1 cellular context compared by ENCODE assay signal in the genomic region with DNA sequence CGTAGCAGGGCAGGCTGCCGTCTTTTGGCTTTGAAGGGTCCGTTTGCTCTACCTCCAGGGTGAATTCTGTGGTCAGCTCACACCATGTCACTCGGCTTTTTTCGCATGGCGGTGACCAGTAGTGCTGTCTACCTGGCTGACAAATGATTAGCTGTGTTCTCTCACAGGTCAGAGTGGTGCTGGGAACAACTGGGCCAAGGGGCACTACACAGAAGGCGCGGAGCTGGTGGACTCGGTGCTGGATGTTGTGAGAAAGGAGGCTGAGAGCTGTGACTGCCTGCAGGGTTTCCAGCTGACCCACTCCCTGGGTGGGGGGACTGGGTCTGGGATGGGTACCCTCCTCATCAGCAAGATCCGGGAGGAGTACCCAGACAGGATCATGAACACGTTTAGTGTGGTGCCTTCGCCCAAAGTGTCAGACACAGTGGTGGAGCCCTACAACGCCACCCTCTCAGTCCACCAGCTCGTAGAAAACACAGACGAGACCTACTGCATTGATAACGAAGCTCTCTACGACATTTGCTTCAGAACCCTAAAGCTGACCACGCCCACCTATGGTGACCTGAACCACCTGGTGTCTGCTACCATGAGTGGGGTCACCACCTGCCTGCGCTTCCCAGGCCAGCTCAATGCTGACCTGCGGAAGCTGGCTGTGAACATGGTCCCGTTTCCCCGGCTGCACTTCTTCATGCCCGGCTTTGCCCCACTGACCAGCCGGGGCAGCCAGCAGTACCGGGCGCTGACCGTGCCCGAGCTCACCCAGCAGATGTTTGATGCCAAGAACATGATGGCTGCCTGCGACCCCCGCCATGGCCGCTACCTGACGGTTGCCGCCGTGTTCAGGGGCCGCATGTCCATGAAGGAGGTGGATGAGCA.
TF ChIP-seq lines count a peak whose summit lies in the region.

No MANE protein-coding gene starts in this region.

TF ChIP-seq in liver, 16 proteins besides CTCF, POLR2A, EP300 and RAD21 (continued from another document):
- TF ChIP-seq, protein P1, sequence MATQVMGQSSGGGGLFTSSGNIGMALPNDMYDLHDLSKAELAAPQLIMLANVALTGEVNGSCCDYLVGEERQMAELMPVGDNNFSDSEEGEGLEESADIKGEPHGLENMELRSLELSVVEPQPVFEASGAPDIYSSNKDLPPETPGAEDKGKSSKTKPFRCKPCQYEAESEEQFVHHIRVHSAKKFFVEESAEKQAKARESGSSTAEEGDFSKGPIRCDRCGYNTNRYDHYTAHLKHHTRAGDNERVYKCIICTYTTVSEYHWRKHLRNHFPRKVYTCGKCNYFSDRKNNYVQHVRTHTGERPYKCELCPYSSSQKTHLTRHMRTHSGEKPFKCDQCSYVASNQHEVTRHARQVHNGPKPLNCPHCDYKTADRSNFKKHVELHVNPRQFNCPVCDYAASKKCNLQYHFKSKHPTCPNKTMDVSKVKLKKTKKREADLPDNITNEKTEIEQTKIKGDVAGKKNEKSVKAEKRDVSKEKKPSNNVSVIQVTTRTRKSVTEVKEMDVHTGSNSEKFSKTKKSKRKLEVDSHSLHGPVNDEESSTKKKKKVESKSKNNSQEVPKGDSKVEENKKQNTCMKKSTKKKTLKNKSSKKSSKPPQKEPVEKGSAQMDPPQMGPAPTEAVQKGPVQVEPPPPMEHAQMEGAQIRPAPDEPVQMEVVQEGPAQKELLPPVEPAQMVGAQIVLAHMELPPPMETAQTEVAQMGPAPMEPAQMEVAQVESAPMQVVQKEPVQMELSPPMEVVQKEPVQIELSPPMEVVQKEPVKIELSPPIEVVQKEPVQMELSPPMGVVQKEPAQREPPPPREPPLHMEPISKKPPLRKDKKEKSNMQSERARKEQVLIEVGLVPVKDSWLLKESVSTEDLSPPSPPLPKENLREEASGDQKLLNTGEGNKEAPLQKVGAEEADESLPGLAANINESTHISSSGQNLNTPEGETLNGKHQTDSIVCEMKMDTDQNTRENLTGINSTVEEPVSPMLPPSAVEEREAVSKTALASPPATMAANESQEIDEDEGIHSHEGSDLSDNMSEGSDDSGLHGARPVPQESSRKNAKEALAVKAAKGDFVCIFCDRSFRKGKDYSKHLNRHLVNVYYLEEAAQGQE (IDR thresholded peaks at IDR 0.05), result no peak
- TF ChIP-seq JUND (IDR thresholded peaks at IDR 0.05) (no peak), EGR1 (IDR thresholded peaks at IDR 0.05; ENCODE audit: low read depth in 2 of 2) (no peak), YY1 (IDR thresholded peaks at IDR 0.05) (no peak), NR2F2 (IDR thresholded peaks at IDR 0.05) (no peak), FOXA1 (IDR thresholded peaks at IDR 0.05) (no peak), SP1 (IDR thresholded peaks at IDR 0.05) (no peak), RXRA (IDR thresholded peaks at IDR 0.05) (no peak), HNF4A (conservative IDR thresholded peaks at IDR 0.05) (no peak)
- TF ChIP-seq, protein P2, sequence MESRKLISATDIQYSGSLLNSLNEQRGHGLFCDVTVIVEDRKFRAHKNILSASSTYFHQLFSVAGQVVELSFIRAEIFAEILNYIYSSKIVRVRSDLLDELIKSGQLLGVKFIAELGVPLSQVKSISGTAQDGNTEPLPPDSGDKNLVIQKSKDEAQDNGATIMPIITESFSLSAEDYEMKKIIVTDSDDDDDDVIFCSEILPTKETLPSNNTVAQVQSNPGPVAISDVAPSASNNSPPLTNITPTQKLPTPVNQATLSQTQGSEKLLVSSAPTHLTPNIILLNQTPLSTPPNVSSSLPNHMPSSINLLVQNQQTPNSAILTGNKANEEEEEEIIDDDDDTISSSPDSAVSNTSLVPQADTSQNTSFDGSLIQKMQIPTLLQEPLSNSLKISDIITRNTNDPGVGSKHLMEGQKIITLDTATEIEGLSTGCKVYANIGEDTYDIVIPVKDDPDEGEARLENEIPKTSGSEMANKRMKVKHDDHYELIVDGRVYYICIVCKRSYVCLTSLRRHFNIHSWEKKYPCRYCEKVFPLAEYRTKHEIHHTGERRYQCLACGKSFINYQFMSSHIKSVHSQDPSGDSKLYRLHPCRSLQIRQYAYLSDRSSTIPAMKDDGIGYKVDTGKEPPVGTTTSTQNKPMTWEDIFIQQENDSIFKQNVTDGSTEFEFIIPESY (IDR thresholded peaks at IDR 0.05), result no peak
